In the genomic region with DNA sequence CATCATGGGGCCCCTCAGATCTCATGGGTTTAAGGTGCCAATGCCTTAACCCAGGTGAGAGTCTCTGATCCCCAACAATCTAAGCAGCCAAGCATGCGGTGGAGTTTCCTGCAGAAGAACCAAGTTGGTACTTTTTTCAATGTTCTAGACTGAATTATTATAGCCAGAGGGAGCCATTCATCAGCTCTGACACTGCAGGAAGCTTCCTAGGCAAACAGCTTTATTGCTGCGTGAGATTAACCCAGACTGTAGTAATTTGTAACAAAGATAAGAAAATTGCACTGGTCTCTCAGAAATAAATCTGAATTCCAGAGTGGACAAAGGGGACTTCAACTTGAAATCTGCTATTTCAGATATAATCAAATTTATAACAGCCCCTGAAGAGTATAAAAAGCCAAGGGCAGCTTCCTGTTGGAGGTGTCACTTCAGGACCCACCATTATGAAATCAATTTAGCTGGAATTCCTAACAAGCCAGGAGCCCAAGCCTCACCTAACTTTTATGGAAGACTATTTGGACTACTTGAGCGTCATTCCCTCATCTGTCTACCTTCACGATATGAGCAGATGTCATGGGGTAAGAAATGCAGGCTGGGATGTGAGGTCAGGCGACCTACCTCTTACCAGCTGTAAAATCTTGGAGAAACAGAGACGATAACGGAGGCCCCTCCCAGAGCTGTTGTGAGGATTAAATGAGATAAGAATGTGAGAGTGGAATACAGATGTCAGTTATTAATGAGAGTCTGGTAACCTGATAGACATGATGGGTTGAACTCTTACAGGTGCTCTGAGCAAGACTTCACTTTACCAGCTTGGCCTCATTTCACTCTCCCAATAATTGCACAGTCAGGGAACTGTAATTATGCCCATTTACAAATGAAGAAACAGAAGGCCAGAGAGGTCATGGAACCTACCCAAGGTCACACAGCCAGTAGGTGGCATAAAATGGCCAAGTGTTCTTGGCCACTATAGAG, we compare ENCODE assay signal across 18 cellular contexts.
"Had no signal": no experiment of that assay in that cellular context is flagged by ENCODE, and none has a peak within 500 bp of the region (broad histone marks: within the 10 kb centered on the region; RNA-seq: fewer than 3 reads in every experiment).

No MANE protein-coding gene starts in this region.

- H3K4me3 ChIP-seq: adrenal gland, esophagus muscularis mucosa, thyroid gland had no signal

- H3K27me3 ChIP-seq: thyroid gland had no signal

- H3K27ac Mint-ChIP-seq: activated naive CD4-positive, alpha-beta T cell treated with anti-CD3 and anti-CD28 coated beads, Interleukin-2, amount 50 U/mL, for 72 hours; activated T-helper 1 cell treated with anti-CD3 and anti-CD28 coated beads, Interleukin-12 subunit alpha, Interleukin-12 subunit beta, Interleukin-2, Interleukin-4 antibody, amounts not matched to agents 30 ng/mL and 10 ng/mL and 1 ng/mL, durations not matched to agents 14 hours and 24 hours and 36 hours had no signal

- H3K4me3 Mint-ChIP-seq: activated T-helper 1 cell treated with anti-CD3 and anti-CD28 coated beads, Interleukin-12 subunit alpha, Interleukin-12 subunit beta, Interleukin-2, Interleukin-4 antibody, amounts not matched to agents 30 ng/mL and 10 ng/mL and 1 ng/mL, durations not matched to agents 14 hours and 24 hours and 36 hours; neural crest cell had no signal

- H3K36me3 ChIP-seq: adrenal gland, esophagus muscularis mucosa, thyroid gland had no signal

- DNase-seq: activated gamma-delta T cell treated with Interleukin-2 at 50 U/mL for 16 hours; adrenal gland; cerebellar nuclear complex; cortex of kidney; left cardiac atrium; midbrain; retina; stimulated activated CD4-positive, alpha-beta T cell treated with anti-CD3 and anti-CD28 coated beads, Interleukin-12 subunit alpha, Interleukin-12 subunit beta, amount 100 ng/mL, for 4 hours; stimulated activated CD4-positive, alpha-beta T cell treated with anti-CD3 and anti-CD28 coated beads, Interleukin-1b, Interleukin-23, amount 100 ng/mL, for 48 hours; stimulated activated CD8-positive, alpha-beta memory T cell treated with anti-CD3 and anti-CD28 coated beads, Interleukin-4, amount 100 ng/mL, for 48 hours; stimulated activated naive CD4-positive, alpha-beta T cell; T-helper 1 cell; T-helper 9 cell; thyroid gland had no signal

- H3K9me3 ChIP-seq: adrenal gland, esophagus muscularis mucosa, thyroid gland had no signal

- H3K36me3 Mint-ChIP-seq: activated naive CD4-positive, alpha-beta T cell treated with anti-CD3 and anti-CD28 coated beads, Interleukin-2, amount 50 U/mL, for 72 hours had no signal

- H3K9me3 Mint-ChIP-seq: activated naive CD4-positive, alpha-beta T cell treated with anti-CD3 and anti-CD28 coated beads, Interleukin-2, amount 50 U/mL, for 72 hours; activated T-helper 1 cell treated with anti-CD3 and anti-CD28 coated beads, Interleukin-12 subunit alpha, Interleukin-12 subunit beta, Interleukin-2, Interleukin-4 antibody, amounts not matched to agents 30 ng/mL and 10 ng/mL and 1 ng/mL, durations not matched to agents 14 hours and 24 hours and 36 hours; neural crest cell had no signal

- H3K27ac ChIP-seq: adrenal gland, esophagus muscularis mucosa, thyroid gland had no signal

- ATAC-seq: activated naive CD4-positive, alpha-beta T cell treated with anti-CD3 and anti-CD28 coated beads, Interleukin-2, amount 50 U/mL, for 72 hours; left cardiac atrium had no signal

- H3K4me1 ChIP-seq: adrenal gland had no signal
